ENCODE assay signal across 12 cellular contexts in genomic region chr5:123951204-123951977, GRCh38.
DNase-seq lines count a peak whose midpoint lies in the region; ATAC-seq and TF ChIP-seq lines count a peak whose summit lies in the region.
"Had no signal": no experiment of that assay in that cellular context is flagged by ENCODE, and none has a peak within 500 bp of the region (broad histone marks: within the 10 kb centered on the region; RNA-seq: fewer than 3 reads in every experiment).

No MANE protein-coding gene starts in this region.

- H3K27ac ChIP-seq in gastroesophageal sphincter: no peak overlapping the region
- H3K27ac ChIP-seq: lower lobe of right lung, uterus had no signal

- no peak for ATAC-seq in gastroesophageal sphincter
- ATAC-seq: activated CD8-positive, alpha-beta T cell treated with anti-CD3 and anti-CD28 coated beads, Interleukin-2, amount 10 ng/mL, durations not matched to agents 7 days and 5 days; lower lobe of right lung had no signal

- peak; percentile 83 for DNase-seq in AG20443 (ENCODE audit: low spot score)
- DNase-seq in LoVo (ENCODE audit: low spot score): peak; percentile 13
- peak; percentile 98 for DNase-seq in astrocyte of the spinal cord (ENCODE audit: low read depth, low spot score)
- DNase-seq in kidney tubule cell (ENCODE audit: low spot score): peak; percentile 83
- no peak for DNase-seq in COR-L47 (lab: John Stamatoyannopoulos, UW)
- no peak for DNase-seq in activated CD4-positive, alpha-beta T cell treated with anti-CD3 and anti-CD28 coated beads, Interleukin-2, amount 50 U/mL, for 1 hour
- DNase-seq in NCI-H774 (lab: John Stamatoyannopoulos, UW): no peak
- DNase-seq: activated CD8-positive, alpha-beta T cell treated with anti-CD3 and anti-CD28 coated beads, Interleukin-2, amount 10 ng/mL, durations not matched to agents 7 days and 5 days; lower lobe of right lung; NCI-H2171 treated with DMSO at 0.1 percent for 48 hours; uterus had no signal

- H3K27me3 ChIP-seq in gastroesophageal sphincter: no peaks in the 10 kb centered on the region
- H3K27me3 ChIP-seq: uterus had no signal

- no peaks in the 10 kb centered on the region for H3K36me3 ChIP-seq in gastroesophageal sphincter
- H3K36me3 ChIP-seq: lower lobe of right lung, uterus had no signal

- in situ Hi-C loops in astrocyte of the spinal cord (cut with HindIII; ENCODE audit: low sequenced_read_pairs): no loop called here

- TF ChIP-seq POLR2A in gastroesophageal sphincter (IDR thresholded peaks at IDR 0.05): no peak

- no peaks in the 10 kb centered on the region for H3K4me1 ChIP-seq in gastroesophageal sphincter
- H3K4me1 ChIP-seq: lower lobe of right lung, uterus had no signal

- no peak for TF ChIP-seq EP300 in gastroesophageal sphincter (IDR thresholded peaks at IDR 0.05)

- TF ChIP-seq CTCF in astrocyte of the spinal cord (IDR thresholded peaks at IDR 0.05; ENCODE audit: low read depth, low read length) (no peak), gastroesophageal sphincter (IDR thresholded peaks at IDR 0.05) (no peak)

- H3K4me3 ChIP-seq in astrocyte of the spinal cord (ENCODE audit: low read depth, low read length): no peak overlapping the region
- no peak overlapping the region for H3K4me3 ChIP-seq in gastroesophageal sphincter
- H3K4me3 ChIP-seq: lower lobe of right lung, uterus had no signal

- H3K9me3 ChIP-seq in gastroesophageal sphincter: no peaks in the 10 kb centered on the region
- H3K9me3 ChIP-seq: lower lobe of right lung, uterus had no signal

- WGBS in gastroesophageal sphincter (ENCODE audit: low coverage in 1 of 2), 2 donors: 76 to 83% methylated on average over 10 of the region's 10 CpGs

Comparison
In these comparisons a context has a peak if more than half of its experiments do, and no peak if none do; other contexts are left out.
1. DNase-seq: peak in AG20443 (single experiment), LoVo (single experiment), astrocyte of the spinal cord (single experiment) and kidney tubule cell (single experiment); none in COR-L47 (single experiment), activated CD4-positive, alpha-beta T cell treated with anti-CD3 and anti-CD28 coated beads, Interleukin-2, amount 50 U/mL, for 1 hour (single experiment) and NCI-H774 (single experiment).